In the genomic region with DNA sequence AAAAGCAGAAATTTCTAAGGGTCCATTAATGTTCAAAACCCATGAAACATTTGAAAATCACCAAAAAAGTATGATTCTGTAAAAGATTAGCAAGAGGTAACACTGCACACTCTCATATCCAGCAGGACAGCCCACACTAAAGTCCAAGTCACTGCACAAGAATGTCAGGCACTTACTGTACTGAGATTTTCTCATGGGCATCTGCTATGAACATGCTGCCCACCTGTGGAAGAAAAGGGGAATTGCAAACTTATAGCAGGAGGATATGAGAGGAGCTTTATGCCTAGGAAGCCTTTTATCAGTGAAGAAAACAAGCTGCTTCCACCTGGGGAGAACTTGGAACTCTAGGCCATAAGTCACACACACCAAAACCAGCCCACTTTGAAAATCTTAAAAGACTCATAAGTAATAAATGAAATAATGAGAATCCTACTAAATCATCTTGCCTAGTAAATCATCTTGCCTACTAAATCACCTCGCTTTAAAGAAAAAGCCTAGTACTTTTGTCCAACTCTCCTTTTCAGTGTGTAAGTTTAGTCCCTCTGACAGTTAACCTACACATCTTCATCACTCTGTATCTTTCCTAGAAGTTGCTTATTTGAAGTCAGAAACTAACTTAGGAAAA, we compare ENCODE assay signal across 1 cellular context.
A peak's percentile ranks its signal among the peaks of the same experiment; 100 is the strongest.
TF ChIP-seq lines count a peak whose summit lies in the region.

No MANE protein-coding gene starts in this region.

TF ChIP-seq in H1, 55 proteins besides CTCF, POLR2A, EP300 and RAD21 (continued from another document):
- no peak for TF ChIP-seq CHD7 (IDR thresholded peaks at IDR 0.05; ENCODE audit: insufficient replicate concordance, low read length)
- no peak for TF ChIP-seq NRF1 (IDR thresholded peaks at IDR 0.05; ENCODE audit: low read depth, low read length)
- TF ChIP-seq, protein P1, sequence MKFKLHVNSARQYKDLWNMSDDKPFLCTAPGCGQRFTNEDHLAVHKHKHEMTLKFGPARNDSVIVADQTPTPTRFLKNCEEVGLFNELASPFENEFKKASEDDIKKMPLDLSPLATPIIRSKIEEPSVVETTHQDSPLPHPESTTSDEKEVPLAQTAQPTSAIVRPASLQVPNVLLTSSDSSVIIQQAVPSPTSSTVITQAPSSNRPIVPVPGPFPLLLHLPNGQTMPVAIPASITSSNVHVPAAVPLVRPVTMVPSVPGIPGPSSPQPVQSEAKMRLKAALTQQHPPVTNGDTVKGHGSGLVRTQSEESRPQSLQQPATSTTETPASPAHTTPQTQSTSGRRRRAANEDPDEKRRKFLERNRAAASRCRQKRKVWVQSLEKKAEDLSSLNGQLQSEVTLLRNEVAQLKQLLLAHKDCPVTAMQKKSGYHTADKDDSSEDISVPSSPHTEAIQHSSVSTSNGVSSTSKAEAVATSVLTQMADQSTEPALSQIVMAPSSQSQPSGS (IDR thresholded peaks at IDR 0.05; ENCODE audit: low read length) = no peak
- TF ChIP-seq TEAD4 (IDR thresholded peaks at IDR 0.05; ENCODE audit: low read depth, low read length) = peak; percentile 85
- no peak for TF ChIP-seq EZH2 (IDR thresholded peaks at IDR 0.05; ENCODE audit: low read depth, low read length, severe bottlenecking)
- no peak for TF ChIP-seq CHD2 (IDR thresholded peaks at IDR 0.05; ENCODE audit: low read length)
- no peak for TF ChIP-seq FOSL1 (IDR thresholded peaks at IDR 0.05; ENCODE audit: insufficient read depth, low read depth, low read length)
- no peak for TF ChIP-seq MAX (IDR thresholded peaks at IDR 0.05)
- no peak for TF ChIP-seq CTBP2 (IDR thresholded peaks at IDR 0.05; ENCODE audit: borderline replicate concordance, insufficient read depth, insufficient read length, low read length)
- no peak for TF ChIP-seq POU5F1 (IDR thresholded peaks at IDR 0.05; ENCODE audit: low read depth, low read length)
- TF ChIP-seq BACH1 (IDR thresholded peaks at IDR 0.05; ENCODE audit: low read length) = no peak
- TF ChIP-seq KDM4A (IDR thresholded peaks at IDR 0.05; ENCODE audit: low read depth, low read length, severe bottlenecking) = no peak
- TF ChIP-seq JUND (IDR thresholded peaks at IDR 0.05; ENCODE audit: low read length) = peak; percentile 53
